ENCODE assay signal across 8 cellular contexts in the genomic region with DNA sequence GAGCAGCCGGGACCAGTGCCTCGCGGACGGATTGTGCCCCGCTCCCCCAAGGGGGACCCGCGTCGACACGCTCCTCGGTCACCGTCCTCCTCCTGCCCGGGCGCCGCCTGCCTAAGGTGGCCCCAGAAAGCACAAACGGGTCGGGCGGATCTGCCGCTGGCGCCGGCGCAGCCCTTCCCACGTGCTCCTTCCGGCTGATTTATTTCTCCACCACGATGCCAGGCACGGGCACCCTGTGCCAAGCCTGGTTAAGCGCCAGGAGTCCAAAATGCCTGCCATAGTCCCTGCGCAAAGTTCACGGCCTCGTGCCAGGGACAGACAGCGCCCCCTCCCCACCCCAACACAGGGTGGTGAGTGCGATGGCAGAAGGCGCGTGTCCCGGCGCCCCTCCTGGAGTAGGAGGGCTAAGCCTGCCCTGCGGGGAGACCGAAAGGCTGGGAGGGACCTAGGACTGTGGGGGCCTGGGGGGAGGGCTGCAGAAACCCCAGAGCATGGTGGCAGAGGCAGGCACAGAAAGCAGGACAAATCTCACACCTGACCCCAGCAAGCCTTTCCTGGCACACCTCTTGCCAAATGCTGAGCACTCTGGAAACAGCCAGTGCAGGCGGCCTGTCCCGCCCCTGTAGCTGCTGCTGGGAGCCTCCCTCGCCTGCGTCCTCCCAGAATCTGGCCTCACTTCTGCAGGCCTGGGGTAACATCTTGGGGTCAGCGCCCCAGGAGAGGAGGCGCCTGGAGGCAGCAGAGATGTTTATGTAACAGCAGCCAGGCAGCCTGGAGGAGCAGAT. TPM values are rescaled to one million over a fixed set of nuclear protein-coding genes. Genes with fewer than 3 reads are reported as not detected.
A peak's percentile ranks its signal among the peaks of the same experiment; 100 is the strongest.
DNase-seq lines count a peak whose midpoint lies in the region; ATAC-seq and TF ChIP-seq lines count a peak whose summit lies in the region.

No MANE protein-coding gene starts in this region.

- H2AFZ ChIP-seq in osteoblast (ENCODE audit: low read length) = peak overlapping the region; percentile 65

- no peaks in the 10 kb centered on the region for H3K9me3 Mint-ChIP-seq in HFFc6
- no peaks in the 10 kb centered on the region for H3K9me3 Mint-ChIP-seq in activated naive CD8-positive, alpha-beta T cell treated with anti-CD3 and anti-CD28 coated beads for 36 hours

- peak overlapping the region; percentile 73 for H3K4me3 ChIP-seq in osteoblast (ENCODE audit: insufficient read depth, low read length)

- DNase-seq in Caki2 (ENCODE audit: low read depth) (peak; percentile 52), HFFc6 (no peak), RKO (ENCODE audit: low spot score) (peak; percentile 78), head of caudate nucleus (peak in 25 of 42 donors; percentile 42 to 77 (median 58)), osteoblast (ENCODE audit: insufficient read length, low spot score, missing footprints) (no peak), SHP77 (lab: John Stamatoyannopoulos, UW) (no peak)
- DNase-seq in activated naive CD8-positive, alpha-beta T cell treated with anti-CD3 and anti-CD28 coated beads for 36 hours = peak; percentile 63

- peaks cover 8% of the 10 kb centered on the region for H3K36me3 ChIP-seq in osteoblast (ENCODE audit: insufficient read depth, low read length)

- no peak for ATAC-seq in GM19397 (IDR thresholded peaks at IDR 0.05; ENCODE audit: unreplicated experiment)

- peaks cover 21% of the 10 kb centered on the region for H3K4me1 Mint-ChIP-seq in HFFc6 (ENCODE audit: low read depth)
- peaks cover 32% of the 10 kb centered on the region for H3K4me1 Mint-ChIP-seq in activated naive CD8-positive, alpha-beta T cell treated with anti-CD3 and anti-CD28 coated beads for 36 hours

- peak overlapping the region; percentile 82 for H3K4me3 Mint-ChIP-seq in HFFc6
- H3K4me3 Mint-ChIP-seq in activated naive CD8-positive, alpha-beta T cell treated with anti-CD3 and anti-CD28 coated beads for 36 hours = peak overlapping the region; percentile 72

- peaks cover 26% of the 10 kb centered on the region for H3K4me1 ChIP-seq in osteoblast (ENCODE audit: insufficient read depth, low read length)

- no peak overlapping the region for H3K27ac ChIP-seq in osteoblast (ENCODE audit: low read depth, low read length)

- intact Hi-C loops in head of caudate nucleus (cut with DNase I) = loop anchor here (10.0 kb wide), 1 partner anchor 52 kb away; no protein-coding TSS in a partner anchor

- no peaks in the 10 kb centered on the region for H3K27me3 ChIP-seq in osteoblast (ENCODE audit: insufficient read depth, low read length)

- TF ChIP-seq CTCF in HFFc6 (IDR thresholded peaks at IDR 0.05) (peak; percentile 43; the same call in 1 of the 2 replicates), osteoblast (IDR thresholded peaks at IDR 0.05; ENCODE audit: extremely low read depth, low read depth, low read length) (no peak)

- in situ Hi-C loops in Caki2 (cut with HindIII; ENCODE audit: low pct_unique_long_range_greater_than_20kb, low sequenced_read_pairs) = no loop called here

- no peaks in the 10 kb centered on the region for H3K9me3 ChIP-seq in osteoblast (ENCODE audit: low read depth, low read length)

- peak overlapping the region; percentile 81 for H3K4me2 ChIP-seq in osteoblast (ENCODE audit: insufficient read depth, low read length)

- H3K79me2 ChIP-seq in osteoblast (ENCODE audit: insufficient read depth, low read length) = peaks cover 22% of the 10 kb centered on the region

- no peaks in the 10 kb centered on the region for H3K36me3 Mint-ChIP-seq in HFFc6 (ENCODE audit: low read depth)
- peaks cover 4% of the 10 kb centered on the region for H3K36me3 Mint-ChIP-seq in activated naive CD8-positive, alpha-beta T cell treated with anti-CD3 and anti-CD28 coated beads for 36 hours

- H4K20me1 ChIP-seq in osteoblast (ENCODE audit: insufficient read depth, low read length) = peaks cover 19% of the 10 kb centered on the region

- no peaks in the 10 kb centered on the region; the same call in 1 of the 2 replicates for H3K27me3 Mint-ChIP-seq in HFFc6 (ENCODE audit: insufficient read depth)
- H3K27me3 Mint-ChIP-seq in activated naive CD8-positive, alpha-beta T cell treated with anti-CD3 and anti-CD28 coated beads for 36 hours = no peaks in the 10 kb centered on the region

- H3K27ac Mint-ChIP-seq in HFFc6 = peak overlapping the region; percentile 81
- peak overlapping the region; percentile 86 for H3K27ac Mint-ChIP-seq in activated naive CD8-positive, alpha-beta T cell treated with anti-CD3 and anti-CD28 coated beads for 36 hours

RNA-seq across cellular contexts. Expression of gene NOTCH1, which starts 1.0 kb away (rescaled TPM):
- total RNA-seq in Caki2 (2014; rRNA removed; shearing (Covaris generic); ENCODE audit: low replicate concordance) = 7.2 and 7.9 TPM in 2 replicates
- total RNA-seq in HFFc6 (2021; fragmentation: NEBNext Ultra II Directional; extraction: Animal tissue kit (Norgen Biotek cat#: 25700)) = 10 to 100 TPM; 12.1 to 17.1 (median 14.7) TPM
- total RNA-seq in activated naive CD8-positive, alpha-beta T cell treated with anti-CD3 and anti-CD28 coated beads for 36 hours = 10 to 100 TPM; 48.2 to 51.6 TPM
- 10.5 and 14.4 TPM in 2 replicates for total RNA-seq in osteoblast

Comparison
In these comparisons a context has a peak if more than half of its experiments do, and no peak if none do; other contexts are left out.
1. DNase-seq: peak in Caki2 (single experiment), RKO (single experiment), activated naive CD8-positive, alpha-beta T cell treated with anti-CD3 and anti-CD28 coated beads for 36 hours (single experiment) and head of caudate nucleus (25 of 42); none in HFFc6 (single experiment), osteoblast (single experiment) and SHP77 (0 of 2).